Comparison of ENCODE assay signal across 17 cellular contexts in the genomic region with DNA sequence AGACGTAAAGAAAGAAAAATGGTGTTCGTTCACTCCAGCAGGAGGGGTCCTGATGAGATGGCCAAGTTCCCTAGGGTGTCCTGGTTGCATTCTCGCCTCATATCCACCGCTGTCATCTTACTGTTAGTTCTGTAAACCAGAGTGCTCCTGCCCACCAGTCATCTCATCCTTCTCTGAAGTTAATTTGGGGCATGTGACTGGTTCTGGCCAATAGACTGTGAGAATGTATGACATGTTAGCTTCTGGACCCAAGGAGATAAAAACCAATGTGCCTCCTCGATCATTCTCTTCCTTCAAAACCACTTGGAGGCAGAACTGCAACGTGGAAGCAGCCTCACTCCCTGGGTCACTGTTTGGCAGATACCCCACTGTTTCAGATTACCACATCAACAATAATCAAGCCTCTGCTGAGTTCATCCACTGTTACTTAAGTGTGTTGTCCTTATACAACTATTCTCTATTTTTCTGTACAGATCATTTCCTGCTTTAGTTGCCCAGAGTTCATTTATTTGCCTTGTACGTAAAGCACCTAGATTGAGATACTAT.
DNase-seq lines count a peak whose midpoint lies in the region; ATAC-seq and TF ChIP-seq lines count a peak whose summit lies in the region.
"Had no signal": no experiment of that assay in that cellular context is flagged by ENCODE, and none has a peak within 500 bp of the region (broad histone marks: within the 10 kb centered on the region; RNA-seq: fewer than 3 reads in every experiment).

No MANE protein-coding gene starts in this region.

- H3K27ac ChIP-seq in A673 (ENCODE audit: low read depth, low read length, poor library complexity, severe bottlenecking) (peak overlapping the region; percentile 57), HEK293 (ENCODE audit: extremely low read depth, low read depth, low read length) (no peak overlapping the region)
- H3K27ac ChIP-seq: A549, body of pancreas, left ventricle myocardium inferior, prostate gland had no signal

- BruUV-seq in A673 (replicated peaks; lab: Mats Ljungman, UMichigan), result no TSS peak

- H3K9me3 ChIP-seq in A673 (ENCODE audit: low read depth, low read length, poor library complexity, severe bottlenecking), result peaks cover 4% of the 10 kb centered on the region
- no peaks in the 10 kb centered on the region for H3K9me3 ChIP-seq in HEK293 (ENCODE audit: control insufficient read depth, insufficient read depth, low read depth, low read length)
- H3K9me3 ChIP-seq: A549, body of pancreas, prostate gland had no signal

- H3K27me3 ChIP-seq in A673 (replicated peaks; ENCODE audit: insufficient read depth, low read depth, low read length, poor library complexity), result no peaks in the 10 kb centered on the region
- H3K27me3 ChIP-seq: body of pancreas had no signal

- H3K4me3 ChIP-seq in A673 (ENCODE audit: low read depth, low read length, poor library complexity, severe bottlenecking), result no peak overlapping the region
- no peak overlapping the region for H3K4me3 ChIP-seq in HEK293 (ENCODE audit: low read depth, low read length)
- H3K4me3 ChIP-seq: A549, body of pancreas, left ventricle myocardium inferior, prostate gland had no signal

- intact Hi-C loops in A673 (cut with micrococcal nuclease; ENCODE audit: unreplicated experiment), result no loop called here

- peak; percentile 40 for TF ChIP-seq CTCF in A673 (conservative IDR thresholded peaks at IDR 0.05; ENCODE audit: low read depth, low read length)
- TF ChIP-seq CTCF in HEK293 (tag by site-specific recombination; IDR thresholded peaks at IDR 0.05), result no peak
- TF ChIP-seq CTCF in omental fat pad (IDR thresholded peaks at IDR 0.05), result no peak

- CTCF ChIA-PET in A673 (lab: Charles Lee) (interaction anchor here (0.7 kb wide), 1 partner anchor 402 kb away, joined by 3 read pairs; no protein-coding TSS in a partner anchor), HEK293 (lab: Yijun Ruan, JAX) (no interaction called here)

- DNase-seq in A673 (ENCODE audit: low spot score) (peak; percentile 69), NCI-H748 (lab: John Stamatoyannopoulos, UW; ENCODE audit: unreplicated experiment) (peak; percentile 56), fibroblast of peridontal ligament (ENCODE audit: extremely low read depth) (peak; percentile 2), 8988T (no peak), omental fat pad (ENCODE audit: low spot score) (no peak)
- no peak for DNase-seq in activated CD4-positive, alpha-beta T cell treated with anti-CD3 and anti-CD28 coated beads for 48 hours
- DNase-seq: activated naive CD4-positive, alpha-beta T cell treated with anti-CD3 and anti-CD28 coated beads for 36 hours; body of pancreas; CD4-positive, alpha-beta memory T cell; GDM1; left ventricle myocardium inferior; NCI-H1436; stimulated activated CD4-positive, alpha-beta T cell treated with anti-CD3 and anti-CD28 coated beads, Interleukin-15, amount 100 ng/mL, for 24 hours had no signal

- H3K36me3 ChIP-seq in A673 (ENCODE audit: insufficient read depth, low read length, poor library complexity, severe bottlenecking) (peaks cover 4% of the 10 kb centered on the region), HEK293 (ENCODE audit: control insufficient read depth in 2 of 2, insufficient read depth in 1 of 2, low read length in 2 of 2) (no peaks in the 10 kb centered on the region)
- H3K36me3 ChIP-seq: left ventricle myocardium inferior, prostate gland had no signal

- POLR2A ChIA-PET in A673 (lab: Charles Lee; ENCODE audit: low non-redundant PET) (no interaction called here), HEK293 (lab: Yijun Ruan, JAX) (no interaction called here)

- H3K4me1 ChIP-seq in A673 (ENCODE audit: insufficient read depth, low read length, poor library complexity, severe bottlenecking) (peaks cover 45% of the 10 kb centered on the region), HEK293 (ENCODE audit: control insufficient read depth, insufficient read depth, low read length) (no peaks in the 10 kb centered on the region)
- H3K4me1 ChIP-seq: A549, body of pancreas, left ventricle myocardium inferior, prostate gland had no signal

- ATAC-seq in HG03521 (IDR thresholded peaks at IDR 0.05; ENCODE audit: unreplicated experiment) (no peak), omental fat pad (ENCODE audit: low FRiP score) (no peak)
- ATAC-seq: A549, body of pancreas had no signal

TF ChIP-seq in HEK293, 187 proteins besides CTCF, POLR2A, EP300 and RAD21:
- no peak for TF ChIP-seq ZNF324 (tag by site-specific recombination; IDR thresholded peaks at IDR 0.05)
- TF ChIP-seq SETDB1 (IDR thresholded peaks at IDR 0.05; ENCODE audit: insufficient read length, low read length), result peak; percentile 40

Comparison
In these comparisons a context has a peak if more than half of its experiments do, and no peak if none do; other contexts are left out.
1. DNase-seq: peak in A673 (single experiment), NCI-H748 (single experiment) and fibroblast of peridontal ligament (single experiment); none in 8988T (single experiment), activated CD4-positive, alpha-beta T cell treated with anti-CD3 and anti-CD28 coated beads for 48 hours (single experiment) and omental fat pad (single experiment).